In the genomic region with DNA sequence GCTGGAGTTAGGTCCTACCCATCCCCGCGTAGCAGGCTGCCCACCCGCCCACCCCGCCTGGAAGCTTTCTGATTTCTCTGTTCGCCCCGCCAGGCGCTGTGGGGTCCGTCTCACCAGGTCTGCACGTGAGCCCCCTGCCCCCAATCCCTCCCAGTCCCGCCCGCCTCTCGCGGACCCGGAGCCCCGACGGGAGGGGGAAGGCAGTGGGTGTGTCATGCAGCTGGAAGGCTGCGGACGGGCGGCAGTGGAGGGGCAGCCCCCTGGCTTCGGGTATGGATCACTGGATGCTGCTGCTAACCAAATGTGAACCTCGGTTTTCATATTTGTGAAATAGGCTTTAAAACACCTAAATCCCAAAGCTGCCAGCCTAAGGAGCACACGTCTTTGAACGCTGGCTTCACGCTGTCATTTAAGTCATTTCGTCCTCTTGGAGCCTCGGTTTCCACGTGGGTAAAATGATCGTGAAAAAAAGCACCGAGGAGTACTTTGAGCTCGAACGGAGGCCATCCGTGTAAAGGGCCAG, we compare ENCODE assay signal across 8 cellular contexts. TPM values are rescaled to one million over a fixed set of nuclear protein-coding genes. Genes with fewer than 3 reads are reported as not detected.
DNase-seq lines count a peak whose midpoint lies in the region; ATAC-seq and TF ChIP-seq lines count a peak whose summit lies in the region.

No MANE protein-coding gene starts in this region.

- WGBS in heart left ventricle, 4 donors = 4 to 18% (median 14%) methylated on average over 16 to 32 of the region's 32 CpGs
- WGBS in mesenchymal stem cell = 4% methylated on average over 24 of the region's 32 CpGs
- 18 to 30% methylated on average over 17 to 32 of the region's 32 CpGs for WGBS in body of pancreas, 2 donors

- intact Hi-C loops in heart left ventricle (cut with DNase I) (no loop called here), left ventricle myocardium superior (cut with micrococcal nuclease) (no loop called here), ascending aorta (cut with DNase I) (no loop called here), body of pancreas (cut with DNase I) (no loop called here)

- H3K36me3 ChIP-seq in heart left ventricle (no peaks in the 10 kb centered on the region), ascending aorta (no peaks in the 10 kb centered on the region), mesenchymal stem cell (ENCODE audit: control insufficient read depth in 1 of 2, insufficient read depth in 2 of 2, low read depth in 1 of 2, low read length in 2 of 2) (no peaks in the 10 kb centered on the region), body of pancreas (replicated peaks in 1 of 2; ENCODE audit: insufficient read depth in 1 of 2, low read depth in 2 of 2) (no peaks in the 10 kb centered on the region)

- H2BK15ac ChIP-seq in mesenchymal stem cell (ENCODE audit: low read depth, poor library complexity, severe bottlenecking) = no peak overlapping the region

- H2BK5ac ChIP-seq in mesenchymal stem cell (ENCODE audit: low read depth, low read length, poor library complexity, severe bottlenecking) = no peak overlapping the region

- H2AK5ac ChIP-seq in mesenchymal stem cell (ENCODE audit: low read length, severe bottlenecking) = no peak overlapping the region

- ATAC-seq in heart left ventricle (peak in 1 of 4 donors; percentile 5), left ventricle myocardium superior (no peak), body of pancreas (no peak)

- H3K4me1 ChIP-seq in heart left ventricle (peaks cover 0 to 20% (median 13%) of the 10 kb centered on the region in 12 donors), ascending aorta (peaks cover 10% of the 10 kb centered on the region in 2 donors), mesenchymal stem cell (ENCODE audit: control insufficient read depth, insufficient read depth, low read depth, low read length) (peaks cover 17% of the 10 kb centered on the region), body of pancreas (peaks cover 35% of the 10 kb centered on the region)

- H3K9ac ChIP-seq in mesenchymal stem cell (ENCODE audit: low read length) = no peak overlapping the region

- no peak overlapping the region for H4K91ac ChIP-seq in mesenchymal stem cell (ENCODE audit: low read length)

- H3K4me3 ChIP-seq in heart left ventricle (peak overlapping the region in 10 of 12 donors; percentile 44 to 71 (median 58)), ascending aorta (peak overlapping the region; percentile 63 to 78), mesenchymal stem cell (ENCODE audit: insufficient read depth in 1 of 2, low read depth in 1 of 2, low read length in 2 of 2) (peak overlapping the region in 1 of 2 experiments; percentile 68), body of pancreas (peak overlapping the region in 1 of 2 donors; percentile 19)

- TF ChIP-seq POLR2A in heart left ventricle (IDR thresholded peaks at IDR 0.05) (no peak), body of pancreas (IDR thresholded peaks at IDR 0.05) (no peak)

- DNase-seq in heart left ventricle (no peak), left ventricle myocardium superior (no peak), ascending aorta (ENCODE audit: low spot score in 2 of 2) (no peak), mesenchymal stem cell (no peak), kidney tubule cell (ENCODE audit: low spot score) (no peak), medulla oblongata (ENCODE audit: extremely low spot score) (no peak), NCI-H146 treated with DMSO at 0.1 percent for 48 hours (lab: John Stamatoyannopoulos, UW; ENCODE audit: unreplicated experiment) (no peak), body of pancreas (no peak)

- H3K4me2 ChIP-seq in mesenchymal stem cell (ENCODE audit: low read length, poor library complexity, severe bottlenecking) = peak overlapping the region; percentile 97

- H2BK12ac ChIP-seq in mesenchymal stem cell (ENCODE audit: low read length in 2 of 2) = no peak overlapping the region

- H3K18ac ChIP-seq in mesenchymal stem cell (ENCODE audit: low read depth in 1 of 2, low read length in 2 of 2) = no peak overlapping the region

- no peak overlapping the region for H4K8ac ChIP-seq in mesenchymal stem cell (ENCODE audit: low read length)

- no peaks in the 10 kb centered on the region for H3K9me3 ChIP-seq in heart left ventricle
- no peaks in the 10 kb centered on the region for H3K9me3 ChIP-seq in ascending aorta
- H3K9me3 ChIP-seq in mesenchymal stem cell (ENCODE audit: control insufficient read depth, low read length) = no peaks in the 10 kb centered on the region
- H3K9me3 ChIP-seq in body of pancreas = no peaks in the 10 kb centered on the region

- TF ChIP-seq CTCF in heart left ventricle (IDR thresholded peaks at IDR 0.05) (no peak), ascending aorta (IDR thresholded peaks at IDR 0.05) (no peak), body of pancreas (IDR thresholded peaks at IDR 0.05) (no peak)

- H3K14ac ChIP-seq in mesenchymal stem cell (ENCODE audit: low read length in 2 of 2) = no peak overlapping the region

- no peaks in the 10 kb centered on the region for H3K79me1 ChIP-seq in mesenchymal stem cell (replicated peaks; ENCODE audit: low read length, poor library complexity, severe bottlenecking)

- peak overlapping the region in 1 of 2 experiments; percentile 23 for H3K23ac ChIP-seq in mesenchymal stem cell (ENCODE audit: low read length in 2 of 2)

- no peak overlapping the region for H3K4ac ChIP-seq in mesenchymal stem cell (ENCODE audit: low read depth in 1 of 2, low read length in 2 of 2)

- H3K27ac ChIP-seq in heart left ventricle (no peak overlapping the region), ascending aorta (no peak overlapping the region), mesenchymal stem cell (ENCODE audit: low read length, poor library complexity, severe bottlenecking) (no peak overlapping the region), body of pancreas (no peak overlapping the region)

- H3K27me3 ChIP-seq in heart left ventricle (peaks cover 0 to 40% (median 15%) of the 10 kb centered on the region in 9 donors), ascending aorta (peaks cover 18% of the 10 kb centered on the region), mesenchymal stem cell (ENCODE audit: control insufficient read depth in 1 of 2, insufficient read depth in 1 of 2, low read length in 2 of 2) (peaks cover 53 to 76% of the 10 kb centered on the region in 2 experiments), body of pancreas (no peaks in the 10 kb centered on the region)

- H2BK120ac ChIP-seq in mesenchymal stem cell (ENCODE audit: low read depth, low read length) = no peak overlapping the region

- H2AFZ ChIP-seq in mesenchymal stem cell (ENCODE audit: low read depth, low read length) = peak overlapping the region; percentile 39

RNA-seq across cellular contexts. Expression of a gene that starts 0.6 kb away (rescaled TPM):
- total RNA-seq in heart left ventricle = under 1 TPM in 2 of 9 donors, not detected in 7; 0.23 to 0.88 TPM
- polyA plus RNA-seq in heart left ventricle = under 1 TPM; 0.28 to 0.65 TPM
- total RNA-seq in left ventricle myocardium superior = not detected
- total RNA-seq in ascending aorta = not detected
- polyA plus RNA-seq in mesenchymal stem cell (2013, experiment 1 of 2) = 0.08 TPM
- polyA plus RNA-seq in mesenchymal stem cell (2013, experiment 2 of 2) = 0.05 TPM
- 10 to 100 TPM in 1 of 2 donors, 1 to 10 TPM in 1; 1.6 to 11.5 TPM for total RNA-seq in body of pancreas

RNA-seq across cellular contexts. Expression of a gene that starts 20.8 kb away (rescaled TPM):
- total RNA-seq in heart left ventricle (10 to 100 TPM in 4 of 9 donors, 1 to 10 TPM in 5; 4.4 to 13.2 (median 8.4) TPM), left ventricle myocardium superior (6.2 TPM), ascending aorta (0.21 TPM), body of pancreas (1 to 10 TPM; 2.0 to 7.0 TPM)
- polyA plus RNA-seq in heart left ventricle = 1 to 10 TPM; 4.7 to 5.2 TPM
- polyA plus RNA-seq in mesenchymal stem cell (2013, experiment 1 of 2) = 12.6 TPM
- polyA plus RNA-seq in mesenchymal stem cell (2013, experiment 2 of 2) = 12.2 TPM

RNA-seq across cellular contexts. Expression of a gene that starts 33.2 kb away (rescaled TPM):
- total RNA-seq in heart left ventricle = 10 to 100 TPM; 13.4 to 31.1 (median 15.7) TPM
- 10 to 100 TPM; 13.4 to 32.6 TPM for polyA plus RNA-seq in heart left ventricle
- total RNA-seq in left ventricle myocardium superior = 13.4 TPM
- 4.6 TPM for total RNA-seq in ascending aorta
- 11.0 TPM for polyA plus RNA-seq in mesenchymal stem cell (2013, experiment 1 of 2)
- 10.6 TPM for polyA plus RNA-seq in mesenchymal stem cell (2013, experiment 2 of 2)
- total RNA-seq in body of pancreas = 10 to 100 TPM; 28.8 to 50.8 TPM

RNA-seq across cellular contexts. Expression of a gene that starts 41.4 kb away (rescaled TPM):
- total RNA-seq in heart left ventricle (100 to 1,000 TPM in 7 of 9 donors, 10 to 100 TPM in 2; 69.0 to 335 (median 112) TPM), left ventricle myocardium superior (119 TPM), ascending aorta (961 TPM), body of pancreas (100 to 1,000 TPM; 113 to 225 TPM)
- polyA plus RNA-seq in heart left ventricle = 100 to 1,000 TPM; 218 TPM
- 245 TPM for polyA plus RNA-seq in mesenchymal stem cell (2013, experiment 1 of 2)
- 258 TPM for polyA plus RNA-seq in mesenchymal stem cell (2013, experiment 2 of 2)
